ENCODE assay signal across 1 cellular context in the genomic region with DNA sequence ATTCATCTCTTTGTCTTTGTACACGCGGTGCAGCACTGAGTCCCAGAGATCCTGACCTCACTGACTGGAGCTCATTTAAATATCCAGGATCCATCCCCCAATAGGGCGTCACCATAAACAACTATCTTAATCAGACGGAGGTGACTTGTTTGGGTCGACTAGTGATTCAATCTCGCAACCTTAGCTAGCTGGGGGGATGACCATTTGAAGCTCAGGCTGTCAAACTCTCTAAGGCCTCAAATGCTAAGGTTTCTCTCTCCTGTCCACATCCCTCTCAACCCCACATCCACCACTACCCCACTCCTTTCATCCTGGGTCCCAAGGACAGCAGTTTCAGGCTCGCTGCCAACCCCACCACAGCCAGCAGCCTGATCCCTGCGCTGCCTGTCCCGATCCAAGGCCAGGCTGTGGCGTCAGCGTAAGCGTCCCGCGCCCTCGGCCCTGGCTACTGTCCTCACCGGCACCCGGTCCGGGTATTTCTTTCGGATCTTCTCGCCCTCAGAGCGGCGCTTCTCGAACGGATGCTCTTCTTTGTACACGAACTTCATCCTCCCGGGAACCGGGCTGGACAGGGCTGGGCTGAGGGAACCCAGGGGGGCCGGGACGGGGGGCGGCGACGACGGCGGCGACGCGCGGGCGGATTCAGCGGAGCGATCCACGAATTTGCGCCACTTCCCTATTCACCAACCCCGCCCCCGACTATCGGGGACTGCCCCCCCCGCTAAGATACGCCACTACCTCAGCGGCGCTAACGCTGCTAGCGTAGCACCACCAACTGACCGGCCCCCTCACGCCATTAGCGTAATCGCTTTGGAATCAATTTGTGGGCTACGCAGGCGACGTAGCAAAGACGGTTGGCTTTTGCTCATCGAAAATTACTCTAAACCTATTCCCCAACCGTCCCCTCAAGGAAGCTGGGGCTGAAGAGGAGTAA.
TF ChIP-seq lines count a peak whose summit lies in the region.

A gene (minus strand): TSS at position 667 of the 934 bp plus-strand sequence. CDS start 119 bp downstream, at position 548.

TF ChIP-seq in HepG2, 621 proteins besides CTCF, POLR2A, EP300 and RAD21 (continued from another document and continues in another):
- TF ChIP-seq, protein P1, sequence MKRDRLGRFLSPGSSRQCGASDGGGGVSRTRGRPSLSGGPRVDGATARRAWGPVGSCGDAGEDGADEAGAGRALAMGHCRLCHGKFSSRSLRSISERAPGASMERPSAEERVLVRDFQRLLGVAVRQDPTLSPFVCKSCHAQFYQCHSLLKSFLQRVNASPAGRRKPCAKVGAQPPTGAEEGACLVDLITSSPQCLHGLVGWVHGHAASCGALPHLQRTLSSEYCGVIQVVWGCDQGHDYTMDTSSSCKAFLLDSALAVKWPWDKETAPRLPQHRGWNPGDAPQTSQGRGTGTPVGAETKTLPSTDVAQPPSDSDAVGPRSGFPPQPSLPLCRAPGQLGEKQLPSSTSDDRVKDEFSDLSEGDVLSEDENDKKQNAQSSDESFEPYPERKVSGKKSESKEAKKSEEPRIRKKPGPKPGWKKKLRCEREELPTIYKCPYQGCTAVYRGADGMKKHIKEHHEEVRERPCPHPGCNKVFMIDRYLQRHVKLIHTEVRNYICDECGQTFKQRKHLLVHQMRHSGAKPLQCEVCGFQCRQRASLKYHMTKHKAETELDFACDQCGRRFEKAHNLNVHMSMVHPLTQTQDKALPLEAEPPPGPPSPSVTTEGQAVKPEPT (CRISPR knock-in tag; IDR thresholded peaks at IDR 0.05; ENCODE audit: low read depth), result 0 out of 2 replicates have a peak, but pooled peaks have one; percentile 1
- TF ChIP-seq FOXC1 (CRISPR knock-in tag; IDR thresholded peaks at IDR 0.05; ENCODE audit: borderline replicate concordance) (no peak), IKZF4 (CRISPR knock-in tag; IDR thresholded peaks at IDR 0.05; ENCODE audit: borderline replicate concordance, low read depth, not compliant biosample characterization) (no peak), ZNF34 (CRISPR knock-in tag; IDR thresholded peaks at IDR 0.05; ENCODE audit: borderline replicate concordance) (no peak), RARG (CRISPR knock-in tag; IDR thresholded peaks at IDR 0.05; ENCODE audit: low read depth) (no peak), RBAK (CRISPR knock-in tag; IDR thresholded peaks at IDR 0.05) (no peak), ZNF720 (CRISPR knock-in tag; IDR thresholded peaks at IDR 0.05) (no peak), MAFF (IDR thresholded peaks at IDR 0.05; ENCODE audit: low read depth, low read length) (no peak), MYNN (CRISPR knock-in tag; IDR thresholded peaks at IDR 0.05; ENCODE audit: low read depth) (no peak), HDAC1 (CRISPR knock-in tag; IDR thresholded peaks at IDR 0.05) (peak; percentile 86), HES4 (CRISPR knock-in tag; IDR thresholded peaks at IDR 0.05; ENCODE audit: borderline replicate concordance) (0 out of 2 replicates have a peak, but pooled peaks have one; percentile 71), TBL1XR1 (IDR thresholded peaks at IDR 0.05; ENCODE audit: borderline replicate concordance, low read length, partially characterized antibody) (no peak), SNAI1 (CRISPR knock-in tag; IDR thresholded peaks at IDR 0.05; ENCODE audit: borderline replicate concordance) (no peak), CAMTA2 (CRISPR knock-in tag; IDR thresholded peaks at IDR 0.05; ENCODE audit: borderline replicate concordance) (no peak), POLR2AphosphoS5 (IDR thresholded peaks at IDR 0.05; ENCODE audit: low read depth, low read length) (no peak), MTA1 (CRISPR knock-in tag; IDR thresholded peaks at IDR 0.05; ENCODE audit: borderline replicate concordance) (peak; percentile 43; the same call in 1 of the 2 replicates), ZNF235 (CRISPR knock-in tag; IDR thresholded peaks at IDR 0.05; ENCODE audit: borderline replicate concordance) (peak; percentile 50; the same call in 1 of the 2 replicates), PCBP2 (optimal IDR thresholded peaks at IDR 0.05; ENCODE audit: low read depth, low read length, poor library complexity, severe bottlenecking) (no peak), ZMYM4 (CRISPR knock-in tag; IDR thresholded peaks at IDR 0.05) (peak; percentile 47), ZNF83 (CRISPR knock-in tag; IDR thresholded peaks at IDR 0.05; ENCODE audit: borderline replicate concordance) (0 out of 2 replicates have a peak, but pooled peaks have one; percentile 28), ZNF776 (CRISPR knock-in tag; IDR thresholded peaks at IDR 0.05) (peak; percentile 45; the same call in 1 of the 2 replicates), ZKSCAN1 (IDR thresholded peaks at IDR 0.05; ENCODE audit: low read length) (no peak), ARNT2 (CRISPR knock-in tag; IDR thresholded peaks at IDR 0.05; ENCODE audit: low read depth) (no peak; the same call in none of the 2 replicates), ZNF329 (CRISPR knock-in tag; IDR thresholded peaks at IDR 0.05; ENCODE audit: low read depth) (peak; percentile 25; the same call in 1 of the 2 replicates), NAIF1 (CRISPR knock-in tag; IDR thresholded peaks at IDR 0.05; ENCODE audit: borderline replicate concordance) (peak; percentile 100), HDAC6 (IDR thresholded peaks at IDR 0.05; ENCODE audit: low read depth, low read length) (no peak), ZSCAN22 (CRISPR knock-in tag; IDR thresholded peaks at IDR 0.05) (no peak), HOXA9 (CRISPR knock-in tag; IDR thresholded peaks at IDR 0.05; ENCODE audit: borderline replicate concordance) (peak; percentile 35; the same call in 1 of the 2 replicates), ZNF7 (CRISPR knock-in tag; IDR thresholded peaks at IDR 0.05) (no peak), NFKB2 (CRISPR knock-in tag; IDR thresholded peaks at IDR 0.05; ENCODE audit: borderline replicate concordance) (peak; percentile 49; the same call in 1 of the 2 replicates), MEF2D (CRISPR knock-in tag; IDR thresholded peaks at IDR 0.05) (0 out of 2 replicates have a peak, but pooled peaks have one; percentile 9), NR2F2 (IDR thresholded peaks at IDR 0.05; ENCODE audit: borderline replicate concordance, low read depth) (no peak; the same call in 1 of the 2 replicates), NFKBIZ (CRISPR knock-in tag; IDR thresholded peaks at IDR 0.05) (no peak), STAT5B (CRISPR knock-in tag; IDR thresholded peaks at IDR 0.05) (no peak)
- TF ChIP-seq, protein P2, sequence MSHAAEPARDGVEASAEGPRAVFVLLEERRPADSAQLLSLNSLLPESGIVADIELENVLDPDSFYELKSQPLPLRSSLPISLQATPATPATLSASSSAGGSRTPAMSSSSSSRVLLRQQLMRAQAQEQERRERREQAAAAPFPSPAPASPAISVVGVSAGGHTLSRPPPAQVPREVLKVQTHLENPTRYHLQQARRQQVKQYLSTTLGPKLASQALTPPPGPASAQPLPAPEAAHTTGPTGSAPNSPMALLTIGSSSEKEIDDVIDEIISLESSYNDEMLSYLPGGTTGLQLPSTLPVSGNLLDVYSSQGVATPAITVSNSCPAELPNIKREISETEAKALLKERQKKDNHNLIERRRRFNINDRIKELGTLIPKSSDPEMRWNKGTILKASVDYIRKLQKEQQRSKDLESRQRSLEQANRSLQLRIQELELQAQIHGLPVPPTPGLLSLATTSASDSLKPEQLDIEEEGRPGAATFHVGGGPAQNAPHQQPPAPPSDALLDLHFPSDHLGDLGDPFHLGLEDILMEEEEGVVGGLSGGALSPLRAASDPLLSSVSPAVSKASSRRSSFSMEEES (CRISPR knock-in tag; IDR thresholded peaks at IDR 0.05), result no peak; the same call in 1 of the 2 replicates
- TF ChIP-seq, protein P3, sequence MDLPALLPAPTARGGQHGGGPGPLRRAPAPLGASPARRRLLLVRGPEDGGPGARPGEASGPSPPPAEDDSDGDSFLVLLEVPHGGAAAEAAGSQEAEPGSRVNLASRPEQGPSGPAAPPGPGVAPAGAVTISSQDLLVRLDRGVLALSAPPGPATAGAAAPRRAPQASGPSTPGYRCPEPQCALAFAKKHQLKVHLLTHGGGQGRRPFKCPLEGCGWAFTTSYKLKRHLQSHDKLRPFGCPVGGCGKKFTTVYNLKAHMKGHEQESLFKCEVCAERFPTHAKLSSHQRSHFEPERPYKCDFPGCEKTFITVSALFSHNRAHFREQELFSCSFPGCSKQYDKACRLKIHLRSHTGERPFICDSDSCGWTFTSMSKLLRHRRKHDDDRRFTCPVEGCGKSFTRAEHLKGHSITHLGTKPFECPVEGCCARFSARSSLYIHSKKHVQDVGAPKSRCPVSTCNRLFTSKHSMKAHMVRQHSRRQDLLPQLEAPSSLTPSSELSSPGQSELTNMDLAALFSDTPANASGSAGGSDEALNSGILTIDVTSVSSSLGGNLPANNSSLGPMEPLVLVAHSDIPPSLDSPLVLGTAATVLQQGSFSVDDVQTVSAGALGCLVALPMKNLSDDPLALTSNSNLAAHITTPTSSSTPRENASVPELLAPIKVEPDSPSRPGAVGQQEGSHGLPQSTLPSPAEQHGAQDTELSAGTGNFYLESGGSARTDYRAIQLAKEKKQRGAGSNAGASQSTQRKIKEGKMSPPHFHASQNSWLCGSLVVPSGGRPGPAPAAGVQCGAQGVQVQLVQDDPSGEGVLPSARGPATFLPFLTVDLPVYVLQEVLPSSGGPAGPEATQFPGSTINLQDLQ (CRISPR knock-in tag; IDR thresholded peaks at IDR 0.05), result no peak
- TF ChIP-seq, protein P4, sequence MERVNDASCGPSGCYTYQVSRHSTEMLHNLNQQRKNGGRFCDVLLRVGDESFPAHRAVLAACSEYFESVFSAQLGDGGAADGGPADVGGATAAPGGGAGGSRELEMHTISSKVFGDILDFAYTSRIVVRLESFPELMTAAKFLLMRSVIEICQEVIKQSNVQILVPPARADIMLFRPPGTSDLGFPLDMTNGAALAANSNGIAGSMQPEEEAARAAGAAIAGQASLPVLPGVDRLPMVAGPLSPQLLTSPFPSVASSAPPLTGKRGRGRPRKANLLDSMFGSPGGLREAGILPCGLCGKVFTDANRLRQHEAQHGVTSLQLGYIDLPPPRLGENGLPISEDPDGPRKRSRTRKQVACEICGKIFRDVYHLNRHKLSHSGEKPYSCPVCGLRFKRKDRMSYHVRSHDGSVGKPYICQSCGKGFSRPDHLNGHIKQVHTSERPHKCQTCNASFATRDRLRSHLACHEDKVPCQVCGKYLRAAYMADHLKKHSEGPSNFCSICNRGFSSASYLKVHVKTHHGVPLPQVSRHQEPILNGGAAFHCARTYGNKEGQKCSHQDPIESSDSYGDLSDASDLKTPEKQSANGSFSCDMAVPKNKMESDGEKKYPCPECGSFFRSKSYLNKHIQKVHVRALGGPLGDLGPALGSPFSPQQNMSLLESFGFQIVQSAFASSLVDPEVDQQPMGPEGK (CRISPR knock-in tag; IDR thresholded peaks at IDR 0.05), result peak; percentile 97
- TF ChIP-seq, protein P5, sequence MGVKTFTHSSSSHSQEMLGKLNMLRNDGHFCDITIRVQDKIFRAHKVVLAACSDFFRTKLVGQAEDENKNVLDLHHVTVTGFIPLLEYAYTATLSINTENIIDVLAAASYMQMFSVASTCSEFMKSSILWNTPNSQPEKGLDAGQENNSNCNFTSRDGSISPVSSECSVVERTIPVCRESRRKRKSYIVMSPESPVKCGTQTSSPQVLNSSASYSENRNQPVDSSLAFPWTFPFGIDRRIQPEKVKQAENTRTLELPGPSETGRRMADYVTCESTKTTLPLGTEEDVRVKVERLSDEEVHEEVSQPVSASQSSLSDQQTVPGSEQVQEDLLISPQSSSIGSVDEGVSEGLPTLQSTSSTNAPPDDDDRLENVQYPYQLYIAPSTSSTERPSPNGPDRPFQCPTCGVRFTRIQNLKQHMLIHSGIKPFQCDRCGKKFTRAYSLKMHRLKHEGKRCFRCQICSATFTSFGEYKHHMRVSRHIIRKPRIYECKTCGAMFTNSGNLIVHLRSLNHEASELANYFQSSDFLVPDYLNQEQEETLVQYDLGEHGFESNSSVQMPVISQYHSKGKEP (CRISPR knock-in tag; IDR thresholded peaks at IDR 0.05), result no peak
- TF ChIP-seq, protein P6, sequence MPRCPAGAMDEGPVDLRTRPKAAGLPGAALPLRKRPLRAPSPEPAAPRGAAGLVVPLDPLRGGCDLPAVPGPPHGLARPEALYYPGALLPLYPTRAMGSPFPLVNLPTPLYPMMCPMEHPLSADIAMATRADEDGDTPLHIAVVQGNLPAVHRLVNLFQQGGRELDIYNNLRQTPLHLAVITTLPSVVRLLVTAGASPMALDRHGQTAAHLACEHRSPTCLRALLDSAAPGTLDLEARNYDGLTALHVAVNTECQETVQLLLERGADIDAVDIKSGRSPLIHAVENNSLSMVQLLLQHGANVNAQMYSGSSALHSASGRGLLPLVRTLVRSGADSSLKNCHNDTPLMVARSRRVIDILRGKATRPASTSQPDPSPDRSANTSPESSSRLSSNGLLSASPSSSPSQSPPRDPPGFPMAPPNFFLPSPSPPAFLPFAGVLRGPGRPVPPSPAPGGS (CRISPR knock-in tag; IDR thresholded peaks at IDR 0.05), result no peak
- TF ChIP-seq, protein P7, sequence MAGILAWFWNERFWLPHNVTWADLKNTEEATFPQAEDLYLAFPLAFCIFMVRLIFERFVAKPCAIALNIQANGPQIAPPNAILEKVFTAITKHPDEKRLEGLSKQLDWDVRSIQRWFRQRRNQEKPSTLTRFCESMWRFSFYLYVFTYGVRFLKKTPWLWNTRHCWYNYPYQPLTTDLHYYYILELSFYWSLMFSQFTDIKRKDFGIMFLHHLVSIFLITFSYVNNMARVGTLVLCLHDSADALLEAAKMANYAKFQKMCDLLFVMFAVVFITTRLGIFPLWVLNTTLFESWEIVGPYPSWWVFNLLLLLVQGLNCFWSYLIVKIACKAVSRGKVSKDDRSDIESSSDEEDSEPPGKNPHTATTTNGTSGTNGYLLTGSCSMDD (CRISPR knock-in tag; IDR thresholded peaks at IDR 0.05), result no peak
- TF ChIP-seq, protein P8, sequence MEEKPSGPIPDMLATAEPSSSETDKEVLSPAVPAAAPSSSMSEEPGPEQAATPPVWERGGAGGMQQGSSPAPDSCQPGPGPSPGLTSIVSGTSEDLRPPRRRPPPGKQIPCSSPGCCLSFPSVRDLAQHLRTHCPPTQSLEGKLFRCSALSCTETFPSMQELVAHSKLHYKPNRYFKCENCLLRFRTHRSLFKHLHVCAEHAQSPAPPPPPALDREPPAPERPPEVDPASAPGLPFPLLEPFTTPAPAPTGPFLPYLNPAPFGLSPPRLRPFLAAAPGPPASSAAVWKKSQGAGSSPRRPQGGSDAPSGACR (CRISPR knock-in tag; IDR thresholded peaks at IDR 0.05), result peak; percentile 25; the same call in 1 of the 2 replicates
- TF ChIP-seq, protein P9, sequence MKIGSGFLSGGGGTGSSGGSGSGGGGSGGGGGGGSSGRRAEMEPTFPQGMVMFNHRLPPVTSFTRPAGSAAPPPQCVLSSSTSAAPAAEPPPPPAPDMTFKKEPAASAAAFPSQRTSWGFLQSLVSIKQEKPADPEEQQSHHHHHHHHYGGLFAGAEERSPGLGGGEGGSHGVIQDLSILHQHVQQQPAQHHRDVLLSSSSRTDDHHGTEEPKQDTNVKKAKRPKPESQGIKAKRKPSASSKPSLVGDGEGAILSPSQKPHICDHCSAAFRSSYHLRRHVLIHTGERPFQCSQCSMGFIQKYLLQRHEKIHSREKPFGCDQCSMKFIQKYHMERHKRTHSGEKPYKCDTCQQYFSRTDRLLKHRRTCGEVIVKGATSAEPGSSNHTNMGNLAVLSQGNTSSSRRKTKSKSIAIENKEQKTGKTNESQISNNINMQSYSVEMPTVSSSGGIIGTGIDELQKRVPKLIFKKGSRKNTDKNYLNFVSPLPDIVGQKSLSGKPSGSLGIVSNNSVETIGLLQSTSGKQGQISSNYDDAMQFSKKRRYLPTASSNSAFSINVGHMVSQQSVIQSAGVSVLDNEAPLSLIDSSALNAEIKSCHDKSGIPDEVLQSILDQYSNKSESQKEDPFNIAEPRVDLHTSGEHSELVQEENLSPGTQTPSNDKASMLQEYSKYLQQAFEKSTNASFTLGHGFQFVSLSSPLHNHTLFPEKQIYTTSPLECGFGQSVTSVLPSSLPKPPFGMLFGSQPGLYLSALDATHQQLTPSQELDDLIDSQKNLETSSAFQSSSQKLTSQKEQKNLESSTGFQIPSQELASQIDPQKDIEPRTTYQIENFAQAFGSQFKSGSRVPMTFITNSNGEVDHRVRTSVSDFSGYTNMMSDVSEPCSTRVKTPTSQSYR (CRISPR knock-in tag; IDR thresholded peaks at IDR 0.05; ENCODE audit: borderline replicate concordance), result peak; percentile 9; the same call in 1 of the 2 replicates
